Comparison of ENCODE assay signal across 1 cellular context in the genomic region with DNA sequence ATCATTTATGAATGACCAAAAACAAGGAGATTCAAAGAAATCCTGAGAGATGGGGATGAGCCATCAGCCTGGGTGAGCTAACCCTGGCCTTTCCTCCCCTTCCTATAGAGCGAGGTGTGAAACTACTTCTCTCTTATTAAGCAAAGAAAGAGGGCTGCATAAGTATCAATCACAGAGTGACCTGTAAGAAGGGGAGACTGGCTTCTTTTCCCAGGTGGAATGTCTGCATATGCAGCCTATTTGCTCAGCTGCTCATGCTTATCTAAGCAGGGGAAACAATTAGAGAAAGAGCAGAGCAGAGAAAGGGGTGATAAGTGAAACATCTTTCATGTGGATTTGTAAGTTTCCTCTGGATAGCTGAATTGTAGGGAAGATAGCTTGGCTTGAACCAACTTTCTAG.
TF ChIP-seq lines count a peak whose summit lies in the region.

No MANE protein-coding gene starts in this region.

TF ChIP-seq in GM23338, 12 proteins besides CTCF, POLR2A, EP300 and RAD21 (continued from another document):
- TF ChIP-seq REST (IDR thresholded peaks at IDR 0.05; ENCODE audit: unreplicated experiment) (no peak), ZNF331 (CRISPR knock-in tag; IDR thresholded peaks at IDR 0.05; ENCODE audit: low read depth) (no peak), ZNF462 (CRISPR knock-in tag; IDR thresholded peaks at IDR 0.05) (no peak), CREB1 (CRISPR knock-in tag; IDR thresholded peaks at IDR 0.05; ENCODE audit: low read depth) (no peak), NANOG (IDR thresholded peaks at IDR 0.05; ENCODE audit: borderline replicate concordance) (no peak), STAT1 (IDR thresholded peaks at IDR 0.05; ENCODE audit: unreplicated experiment) (no peak)
